In genomic region chr2:104420953-104421352, GRCh38 we compare ENCODE assay signal across 11 cellular contexts.
"Had no signal": no experiment of that assay in that cellular context is flagged by ENCODE, and none has a peak within 500 bp of the region (broad histone marks: within the 10 kb centered on the region; RNA-seq: fewer than 3 reads in every experiment).

No MANE protein-coding gene starts in this region.

- H3K27ac ChIP-seq: GM23248 had no signal

- DNase-seq: GM23248, GOT3, H7, H9, HCEC 1CT, HFFc6 had no signal

- H3K9ac ChIP-seq: GM23248 had no signal

- ATAC-seq: GM23338, HCT116 had no signal

- H3K9me3 ChIP-seq: HAP-1 had no signal

- FAIRE-seq: H1, H54 had no signal

- H3K4me2 ChIP-seq: GM23338 had no signal

- H3K4me3 ChIP-seq: GM23248, GM23338, HAP-1 had no signal

- H3K36me3 ChIP-seq: HAP-1 had no signal

- H3K4me1 ChIP-seq: HAP-1 had no signal

- H2AFZ ChIP-seq: GM23248, GM23338 had no signal
